In genomic region chr10:97553575-97554100, GRCh38 we compare ENCODE assay signal across 1 cellular context.
A peak's percentile ranks its signal among the peaks of the same experiment; 100 is the strongest.
TF ChIP-seq lines count a peak whose summit lies in the region.

No MANE protein-coding gene starts in this region.

TF ChIP-seq in HepG2, 621 proteins besides CTCF, POLR2A, EP300 and RAD21 (continues in another document):
- TF ChIP-seq ZNF619 (CRISPR knock-in tag; IDR thresholded peaks at IDR 0.05) (peak; percentile 67; the same call in 1 of the 2 replicates), ERF (CRISPR knock-in tag; IDR thresholded peaks at IDR 0.05) (no peak), ZSCAN22 (CRISPR knock-in tag; IDR thresholded peaks at IDR 0.05) (no peak), CEBPG (CRISPR knock-in tag; IDR thresholded peaks at IDR 0.05) (no peak), ZNF614 (CRISPR knock-in tag; IDR thresholded peaks at IDR 0.05; ENCODE audit: borderline replicate concordance) (0 out of 2 replicates have a peak, but pooled peaks have one; percentile 51), POLR2AphosphoS5 (IDR thresholded peaks at IDR 0.05; ENCODE audit: low read depth, low read length) (no peak), ZBTB20 (CRISPR knock-in tag; IDR thresholded peaks at IDR 0.05; ENCODE audit: borderline replicate concordance, low read depth) (0 out of 2 replicates have a peak, but pooled peaks have one; percentile 28), SALL1 (CRISPR knock-in tag; IDR thresholded peaks at IDR 0.05) (peak; percentile 59), STAG1 (CRISPR knock-in tag; IDR thresholded peaks at IDR 0.05) (peak; percentile 84), PATZ1 (CRISPR knock-in tag; IDR thresholded peaks at IDR 0.05) (0 out of 2 replicates have a peak, but pooled peaks have one; percentile 40), YY1 (IDR thresholded peaks at IDR 0.05; ENCODE audit: insufficient read depth, insufficient replicate concordance, low read depth, low read length) (peak; percentile 31), FOSL2 (CRISPR knock-in tag; IDR thresholded peaks at IDR 0.05) (peak; percentile 39; the same call in 1 of the 2 replicates), DRAP1 (CRISPR knock-in tag; IDR thresholded peaks at IDR 0.05) (peak; percentile 11; the same call in 1 of the 2 replicates), NR2F6 (IDR thresholded peaks at IDR 0.05) (no peak), NR2F6 (CRISPR knock-in tag; IDR thresholded peaks at IDR 0.05) (0 out of 2 replicates have a peak, but pooled peaks have one; percentile 45), HNF4G (IDR thresholded peaks at IDR 0.05; ENCODE audit: borderline replicate concordance, low read depth, low read length) (0 out of 2 replicates have a peak, but pooled peaks have one; percentile 26), HNF4G (CRISPR knock-in tag; IDR thresholded peaks at IDR 0.05; ENCODE audit: borderline replicate concordance, low read depth) (no peak), ZNF331 (CRISPR knock-in tag; IDR thresholded peaks at IDR 0.05) (0 out of 2 replicates have a peak, but pooled peaks have one; percentile 29), ELF3 (CRISPR knock-in tag; IDR thresholded peaks at IDR 0.05) (0 out of 2 replicates have a peak, but pooled peaks have one; percentile 29), TEAD3 (CRISPR knock-in tag; optimal IDR thresholded peaks at IDR 0.05; ENCODE audit: borderline replicate concordance) (peak; percentile 56), ZBTB33 (CRISPR knock-in tag; IDR thresholded peaks at IDR 0.05) (peak; percentile 35; the same call in 1 of the 2 replicates), SOX13 (IDR thresholded peaks at IDR 0.05) (no peak), SOX13 (CRISPR knock-in tag; conservative IDR thresholded peaks at IDR 0.05 in 1 of 2, IDR thresholded peaks at IDR 0.05 in 1 of 2) (0 out of 4 replicates have a peak, but pooled peaks of 1 of the 2 experiments have one; percentile 14), XRCC5 (optimal IDR thresholded peaks at IDR 0.05; ENCODE audit: low read length) (peak; percentile 85), ARID5B (CRISPR knock-in tag; IDR thresholded peaks at IDR 0.05) (peak; percentile 36; the same call in 1 of the 2 replicates), ZNF629 (CRISPR knock-in tag; conservative IDR thresholded peaks at IDR 0.05) (peak; percentile 81), ZNF598 (CRISPR knock-in tag; IDR thresholded peaks at IDR 0.05; ENCODE audit: borderline replicate concordance) (peak; percentile 21; the same call in 1 of the 2 replicates), HINFP (CRISPR knock-in tag; IDR thresholded peaks at IDR 0.05; ENCODE audit: low read depth) (0 out of 2 replicates have a peak, but pooled peaks have one; percentile 32), ZBTB42 (CRISPR knock-in tag; IDR thresholded peaks at IDR 0.05) (no peak), THRA (CRISPR knock-in tag; IDR thresholded peaks at IDR 0.05; ENCODE audit: borderline replicate concordance) (0 out of 2 replicates have a peak, but pooled peaks have one; percentile 24), ZNF281 (CRISPR knock-in tag; IDR thresholded peaks at IDR 0.05; ENCODE audit: borderline replicate concordance) (peak; percentile 73; the same call in 1 of the 2 replicates), ZNF678 (CRISPR knock-in tag; IDR thresholded peaks at IDR 0.05) (no peak), KDM2A (CRISPR knock-in tag; IDR thresholded peaks at IDR 0.05; ENCODE audit: borderline replicate concordance, low read depth) (peak; percentile 45; the same call in 1 of the 2 replicates), SMC3 (IDR thresholded peaks at IDR 0.05; ENCODE audit: low read length) (peak; percentile 87), KAT8 (CRISPR knock-in tag; IDR thresholded peaks at IDR 0.05) (0 out of 2 replicates have a peak, but pooled peaks have one; percentile 24), RXRA (CRISPR knock-in tag; IDR thresholded peaks at IDR 0.05) (0 out of 2 replicates have a peak, but pooled peaks have one; percentile 27), ZNF839 (CRISPR knock-in tag; IDR thresholded peaks at IDR 0.05; ENCODE audit: borderline replicate concordance) (0 out of 2 replicates have a peak, but pooled peaks have one; percentile 35), SIX1 (CRISPR knock-in tag; IDR thresholded peaks at IDR 0.05; ENCODE audit: borderline replicate concordance) (peak; percentile 61; the same call in 1 of the 2 replicates), ZNF563 (CRISPR knock-in tag; IDR thresholded peaks at IDR 0.05) (no peak), ZNF687 (CRISPR knock-in tag; IDR thresholded peaks at IDR 0.05) (peak; percentile 56), CENPT (CRISPR knock-in tag; IDR thresholded peaks at IDR 0.05; ENCODE audit: low read depth) (no peak), ZKSCAN8 (CRISPR knock-in tag; IDR thresholded peaks at IDR 0.05; ENCODE audit: borderline replicate concordance) (0 out of 2 replicates have a peak, but pooled peaks have one; percentile 32), CEBPB (IDR thresholded peaks at IDR 0.05; ENCODE audit: borderline replicate concordance, low read depth, low read length) (no peak), FOXA1 (IDR thresholded peaks at IDR 0.05) (no peak), FOXA1 (CRISPR knock-in tag; IDR thresholded peaks at IDR 0.05) (no peak), GATAD2A (CRISPR knock-in tag; IDR thresholded peaks at IDR 0.05) (0 out of 2 replicates have a peak, but pooled peaks have one; percentile 28)
